In the genomic region with DNA sequence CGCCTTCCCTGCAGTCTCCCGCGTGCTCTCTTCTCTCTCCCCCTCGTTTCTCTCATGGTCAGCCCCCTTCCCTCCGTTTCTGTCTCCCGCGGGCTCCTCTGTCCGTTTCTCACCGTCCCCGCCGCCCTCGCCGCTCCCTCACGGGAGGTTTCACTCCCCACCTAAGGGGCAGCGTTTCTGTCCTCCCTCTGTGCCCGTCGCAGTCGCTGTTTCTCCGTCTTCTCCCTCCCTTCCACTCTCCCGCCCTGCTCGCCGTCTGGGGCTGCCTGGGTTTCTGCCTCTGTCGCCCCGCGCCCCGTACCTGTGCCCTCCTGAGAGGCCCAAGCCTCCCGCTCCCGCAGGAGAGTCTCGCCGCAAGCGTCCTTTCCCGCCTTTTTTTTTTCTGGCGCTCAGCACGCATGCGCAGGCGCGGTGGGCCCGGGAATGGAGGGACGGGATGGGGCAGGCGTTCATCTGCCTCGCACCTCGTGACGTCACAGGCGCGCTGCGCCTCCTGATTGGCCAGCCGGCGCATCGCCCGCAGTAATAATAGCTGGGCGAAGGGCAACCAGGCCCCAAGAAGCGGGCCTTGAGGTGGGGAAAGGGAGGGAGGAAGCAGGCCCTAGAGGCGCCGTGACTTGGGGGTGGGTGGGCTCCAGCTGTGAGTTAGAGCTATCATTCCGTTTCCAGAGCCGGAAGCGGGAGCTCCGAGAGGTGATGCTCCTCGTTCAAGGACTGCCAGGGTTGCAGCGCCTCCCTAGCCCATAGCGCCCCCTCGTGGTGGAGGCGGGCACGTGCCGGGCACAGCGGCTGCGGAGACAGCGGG, we compare ENCODE assay signal across 8 cellular contexts. TPM values are rescaled to one million over a fixed set of nuclear protein-coding genes. Genes with fewer than 3 reads are reported as not detected.
A peak's percentile ranks its signal among the peaks of the same experiment; 100 is the strongest.
DNase-seq lines count a peak whose midpoint lies in the region; ATAC-seq and TF ChIP-seq lines count a peak whose summit lies in the region.

No MANE protein-coding gene starts in this region.

- ATAC-seq in GM21717 (IDR thresholded peaks at IDR 0.05; ENCODE audit: unreplicated experiment): peak; percentile 78
- ATAC-seq in naive thymus-derived CD8-positive, alpha-beta T cell: peak; percentile 94 to 95
- peak; percentile 97 for ATAC-seq in stimulated activated memory B cell treated with anti-CD40 and anti-IgM and Interleukin-4, amounts not matched to agents 10 μg/mL and 1 μg/mL and 100 μg/mL, for 72 hours

- in situ Hi-C loops in KBM-7 (cut with MboI; ENCODE audit: low pct_unique_long_range_greater_than_20kb, low sequenced_read_pairs): no loop called here

- POLR2A ChIA-PET in naive thymus-derived CD8-positive, alpha-beta T cell (lab: Charles Lee): interaction anchor here (0.7 to 1.9 kb wide), 16 partner anchors 17 to 363 kb away, joined by 3 to 16 read pairs (median 3); a partner anchor contains a TSS

- peak; percentile 89 for DNase-seq in DMS53 treated with DMSO at 0.1 percent for 48 hours (lab: John Stamatoyannopoulos, UW; ENCODE audit: unreplicated experiment)
- DNase-seq in KBM-7: peak; percentile 80
- peak; percentile 97 for DNase-seq in activated T-cell treated with anti-CD3 and anti-CD28 coated beads, Interleukin-2, amount 50 U/mL, for 48 hours
- DNase-seq in fibroblast of gingiva (ENCODE audit: low read depth): peak; percentile 83
- peak; percentile 82 to 98 (median 93) for DNase-seq in naive thymus-derived CD8-positive, alpha-beta T cell

- H3K27me3 Mint-ChIP-seq in naive thymus-derived CD8-positive, alpha-beta T cell: peaks cover 0 to 7% (median 1%) of the 10 kb centered on the region in 5 donors
- H3K27me3 Mint-ChIP-seq in stimulated activated memory B cell treated with anti-CD40 and anti-IgM and Interleukin-4, amounts not matched to agents 10 μg/mL and 1 μg/mL and 100 μg/mL, for 72 hours: peaks cover 10% of the 10 kb centered on the region

- H3K9me3 Mint-ChIP-seq in naive thymus-derived CD8-positive, alpha-beta T cell: no peaks in the 10 kb centered on the region
- no peaks in the 10 kb centered on the region for H3K9me3 Mint-ChIP-seq in stimulated activated memory B cell treated with anti-CD40 and anti-IgM and Interleukin-4, amounts not matched to agents 10 μg/mL and 1 μg/mL and 100 μg/mL, for 72 hours

- peak overlapping the region; percentile 77 to 90 (median 84) for H3K4me3 Mint-ChIP-seq in naive thymus-derived CD8-positive, alpha-beta T cell
- peak overlapping the region; percentile 83 for H3K4me3 Mint-ChIP-seq in stimulated activated memory B cell treated with anti-CD40 and anti-IgM and Interleukin-4, amounts not matched to agents 10 μg/mL and 1 μg/mL and 100 μg/mL, for 72 hours

- H3K36me3 Mint-ChIP-seq in naive thymus-derived CD8-positive, alpha-beta T cell: no peaks in the 10 kb centered on the region
- H3K36me3 Mint-ChIP-seq in stimulated activated memory B cell treated with anti-CD40 and anti-IgM and Interleukin-4, amounts not matched to agents 10 μg/mL and 1 μg/mL and 100 μg/mL, for 72 hours: no peaks in the 10 kb centered on the region

- peak overlapping the region; percentile 43 to 94 (median 86) for H3K27ac Mint-ChIP-seq in naive thymus-derived CD8-positive, alpha-beta T cell
- peak overlapping the region; percentile 90 for H3K27ac Mint-ChIP-seq in stimulated activated memory B cell treated with anti-CD40 and anti-IgM and Interleukin-4, amounts not matched to agents 10 μg/mL and 1 μg/mL and 100 μg/mL, for 72 hours

- H3K4me1 Mint-ChIP-seq in naive thymus-derived CD8-positive, alpha-beta T cell: peaks cover 11 to 15% (median 13%) of the 10 kb centered on the region in 4 donors
- H3K4me1 Mint-ChIP-seq in stimulated activated memory B cell treated with anti-CD40 and anti-IgM and Interleukin-4, amounts not matched to agents 10 μg/mL and 1 μg/mL and 100 μg/mL, for 72 hours: peaks cover 25% of the 10 kb centered on the region

TF ChIP-seq in PFSK-1, 5 proteins besides CTCF, POLR2A, EP300 and RAD21:
- TF ChIP-seq TAF1 (IDR thresholded peaks at IDR 0.05; ENCODE audit: borderline replicate concordance, insufficient read depth, low read length): no peak
- TF ChIP-seq FOXP2 (optimal IDR thresholded peaks at IDR 0.05; ENCODE audit: borderline replicate concordance, extremely low read depth, extremely low read length, insufficient read depth): peak; percentile 67
- no peak for TF ChIP-seq POLR2AphosphoS5 (IDR thresholded peaks at IDR 0.05; ENCODE audit: low read depth, low read length)

RNA-seq across cellular contexts. Expression of a gene that starts 15.4 kb away (rescaled TPM):
- polyA plus RNA-seq in PFSK-1 (2012; ENCODE audit: insufficient read length, low read depth): 12.5 TPM
- total RNA-seq in naive thymus-derived CD8-positive, alpha-beta T cell: 1 to 10 TPM; 1.3 to 1.4 TPM
- under 1 TPM in 2 of 3 donors, not detected in 1; 0.02 to 0.11 TPM for polyA plus RNA-seq in naive thymus-derived CD8-positive, alpha-beta T cell

RNA-seq across cellular contexts. Expression of a gene that starts 18.7 kb away (rescaled TPM):
- 44.4 TPM for polyA plus RNA-seq in PFSK-1 (2012; ENCODE audit: insufficient read length, low read depth)
- total RNA-seq in naive thymus-derived CD8-positive, alpha-beta T cell: 10 to 100 TPM in 1 of 2 experiments, 1 to 10 TPM in 1; 8.0 to 10.4 TPM
- polyA plus RNA-seq in naive thymus-derived CD8-positive, alpha-beta T cell: 1 to 10 TPM; 4.1 to 8.8 (median 7.7) TPM

RNA-seq across cellular contexts. Expression of a gene that starts 27.2 kb away (rescaled TPM):
- polyA plus RNA-seq in PFSK-1 (2012; ENCODE audit: insufficient read length, low read depth): 27.6 TPM
- 10 to 100 TPM; 13.2 to 15.6 TPM for total RNA-seq in naive thymus-derived CD8-positive, alpha-beta T cell
- under 1 TPM; 0.26 to 0.42 (median 0.32) TPM for polyA plus RNA-seq in naive thymus-derived CD8-positive, alpha-beta T cell

RNA-seq across cellular contexts. Expression of a gene that starts 33.3 kb away (rescaled TPM):
- polyA plus RNA-seq in PFSK-1 (2012; ENCODE audit: insufficient read length, low read depth): 2.9 TPM
- not detected for total RNA-seq in naive thymus-derived CD8-positive, alpha-beta T cell
- polyA plus RNA-seq in naive thymus-derived CD8-positive, alpha-beta T cell: not detected

RNA-seq across cellular contexts. Expression of a gene that starts 39.1 kb away (rescaled TPM):
- polyA plus RNA-seq in PFSK-1 (2012; ENCODE audit: insufficient read length, low read depth): not detected
- not detected for total RNA-seq in naive thymus-derived CD8-positive, alpha-beta T cell
- polyA plus RNA-seq in naive thymus-derived CD8-positive, alpha-beta T cell: not detected

Comparison
In these comparisons a context has a peak if more than half of its experiments do, and no peak if none do; other contexts are left out.
1. Peak in every context shown above with its lines: DNase-seq and ATAC-seq.